Comparison of ENCODE assay signal across 1 cellular context in the genomic region with DNA sequence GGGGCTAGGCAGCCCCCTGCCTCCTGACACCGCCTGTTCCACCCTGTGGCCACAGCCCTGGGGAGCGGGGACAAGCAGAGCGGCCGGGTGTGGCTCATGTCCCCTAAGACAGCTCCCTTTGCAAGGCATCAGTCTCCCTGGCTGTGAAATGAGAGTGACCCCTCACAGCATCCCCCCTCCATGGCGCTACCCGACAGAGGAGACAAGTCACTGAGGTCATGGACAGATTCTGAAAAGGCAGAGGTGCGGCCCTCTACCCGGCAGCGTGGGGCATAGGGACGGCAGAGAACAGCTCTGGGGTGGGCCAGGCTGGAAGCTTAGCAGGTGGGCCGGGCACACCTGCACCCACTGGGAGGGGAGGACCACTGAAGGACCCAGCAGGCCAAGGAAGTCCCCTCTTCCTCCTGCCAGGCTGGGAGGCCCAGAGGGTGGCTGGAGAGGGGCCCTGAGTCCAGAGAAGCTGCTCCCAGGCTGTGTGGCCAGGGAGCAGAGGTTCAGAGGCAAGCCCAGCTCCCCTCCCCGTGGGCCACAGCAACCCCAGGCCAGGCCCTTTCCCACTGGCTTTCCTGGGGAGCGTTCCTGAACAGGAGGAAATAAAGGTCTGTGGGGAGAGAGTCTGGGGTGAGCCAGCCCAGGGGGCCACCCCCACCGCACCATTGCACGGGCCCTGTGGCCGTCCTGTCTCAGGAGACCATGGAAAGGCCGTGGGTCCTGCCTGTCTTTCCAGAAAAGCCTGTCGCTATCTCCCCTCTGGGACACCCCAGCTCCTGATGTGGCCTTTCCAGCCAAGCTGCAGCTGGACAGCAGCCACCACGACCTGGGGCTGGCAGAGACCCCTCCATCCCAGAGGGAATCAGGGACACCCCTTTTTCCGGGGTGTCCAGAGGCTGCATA.
TF ChIP-seq lines count a peak whose summit lies in the region.

No MANE protein-coding gene starts in this region.

TF ChIP-seq in HCT116, 20 proteins besides CTCF, POLR2A, EP300 and RAD21 (continued from another document):
- TF ChIP-seq, protein P1, sequence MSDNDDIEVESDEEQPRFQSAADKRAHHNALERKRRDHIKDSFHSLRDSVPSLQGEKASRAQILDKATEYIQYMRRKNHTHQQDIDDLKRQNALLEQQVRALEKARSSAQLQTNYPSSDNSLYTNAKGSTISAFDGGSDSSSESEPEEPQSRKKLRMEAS (IDR thresholded peaks at IDR 0.05), result no peak
- TF ChIP-seq ZFX (IDR thresholded peaks at IDR 0.05) (no peak), EZH2 (IDR thresholded peaks at IDR 0.05) (no peak)
- TF ChIP-seq, protein P2, sequence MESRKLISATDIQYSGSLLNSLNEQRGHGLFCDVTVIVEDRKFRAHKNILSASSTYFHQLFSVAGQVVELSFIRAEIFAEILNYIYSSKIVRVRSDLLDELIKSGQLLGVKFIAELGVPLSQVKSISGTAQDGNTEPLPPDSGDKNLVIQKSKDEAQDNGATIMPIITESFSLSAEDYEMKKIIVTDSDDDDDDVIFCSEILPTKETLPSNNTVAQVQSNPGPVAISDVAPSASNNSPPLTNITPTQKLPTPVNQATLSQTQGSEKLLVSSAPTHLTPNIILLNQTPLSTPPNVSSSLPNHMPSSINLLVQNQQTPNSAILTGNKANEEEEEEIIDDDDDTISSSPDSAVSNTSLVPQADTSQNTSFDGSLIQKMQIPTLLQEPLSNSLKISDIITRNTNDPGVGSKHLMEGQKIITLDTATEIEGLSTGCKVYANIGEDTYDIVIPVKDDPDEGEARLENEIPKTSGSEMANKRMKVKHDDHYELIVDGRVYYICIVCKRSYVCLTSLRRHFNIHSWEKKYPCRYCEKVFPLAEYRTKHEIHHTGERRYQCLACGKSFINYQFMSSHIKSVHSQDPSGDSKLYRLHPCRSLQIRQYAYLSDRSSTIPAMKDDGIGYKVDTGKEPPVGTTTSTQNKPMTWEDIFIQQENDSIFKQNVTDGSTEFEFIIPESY (IDR thresholded peaks at IDR 0.05; ENCODE audit: extremely low read depth, insufficient replicate concordance, low read length), result no peak
- TF ChIP-seq, protein P3, sequence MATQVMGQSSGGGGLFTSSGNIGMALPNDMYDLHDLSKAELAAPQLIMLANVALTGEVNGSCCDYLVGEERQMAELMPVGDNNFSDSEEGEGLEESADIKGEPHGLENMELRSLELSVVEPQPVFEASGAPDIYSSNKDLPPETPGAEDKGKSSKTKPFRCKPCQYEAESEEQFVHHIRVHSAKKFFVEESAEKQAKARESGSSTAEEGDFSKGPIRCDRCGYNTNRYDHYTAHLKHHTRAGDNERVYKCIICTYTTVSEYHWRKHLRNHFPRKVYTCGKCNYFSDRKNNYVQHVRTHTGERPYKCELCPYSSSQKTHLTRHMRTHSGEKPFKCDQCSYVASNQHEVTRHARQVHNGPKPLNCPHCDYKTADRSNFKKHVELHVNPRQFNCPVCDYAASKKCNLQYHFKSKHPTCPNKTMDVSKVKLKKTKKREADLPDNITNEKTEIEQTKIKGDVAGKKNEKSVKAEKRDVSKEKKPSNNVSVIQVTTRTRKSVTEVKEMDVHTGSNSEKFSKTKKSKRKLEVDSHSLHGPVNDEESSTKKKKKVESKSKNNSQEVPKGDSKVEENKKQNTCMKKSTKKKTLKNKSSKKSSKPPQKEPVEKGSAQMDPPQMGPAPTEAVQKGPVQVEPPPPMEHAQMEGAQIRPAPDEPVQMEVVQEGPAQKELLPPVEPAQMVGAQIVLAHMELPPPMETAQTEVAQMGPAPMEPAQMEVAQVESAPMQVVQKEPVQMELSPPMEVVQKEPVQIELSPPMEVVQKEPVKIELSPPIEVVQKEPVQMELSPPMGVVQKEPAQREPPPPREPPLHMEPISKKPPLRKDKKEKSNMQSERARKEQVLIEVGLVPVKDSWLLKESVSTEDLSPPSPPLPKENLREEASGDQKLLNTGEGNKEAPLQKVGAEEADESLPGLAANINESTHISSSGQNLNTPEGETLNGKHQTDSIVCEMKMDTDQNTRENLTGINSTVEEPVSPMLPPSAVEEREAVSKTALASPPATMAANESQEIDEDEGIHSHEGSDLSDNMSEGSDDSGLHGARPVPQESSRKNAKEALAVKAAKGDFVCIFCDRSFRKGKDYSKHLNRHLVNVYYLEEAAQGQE (IDR thresholded peaks at IDR 0.05; ENCODE audit: low read depth), result no peak
